ENCODE assay signal across 9 cellular contexts in the genomic region with DNA sequence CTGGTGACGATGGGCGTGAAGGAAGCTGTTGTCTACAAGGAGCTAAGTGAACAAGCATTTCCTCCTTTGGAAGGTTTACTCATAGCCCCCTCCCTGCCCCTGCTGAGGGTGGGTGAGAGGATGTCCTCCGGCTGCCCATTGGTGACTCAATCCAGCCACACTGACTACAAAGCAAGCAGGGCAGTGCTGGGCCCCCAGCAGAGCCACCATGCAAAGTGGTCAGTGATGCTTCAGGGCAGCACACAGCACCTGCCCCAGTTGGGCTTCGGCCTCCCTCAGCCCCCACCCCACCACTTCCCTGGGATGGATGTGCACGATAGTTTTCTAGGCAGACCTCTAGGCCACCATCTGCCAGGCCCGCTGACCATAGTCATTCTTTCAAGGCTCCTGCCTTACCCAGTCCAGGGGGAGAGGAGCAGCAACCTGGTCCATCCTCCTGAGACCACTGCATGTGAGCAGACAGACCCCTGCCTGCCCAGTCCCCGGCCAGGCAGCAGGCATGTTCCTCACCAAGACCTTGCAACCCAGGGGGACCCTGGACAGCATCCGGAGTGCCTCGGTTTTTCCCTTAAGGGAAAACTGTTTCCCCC.
DNase-seq lines count a peak whose midpoint lies in the region; ATAC-seq and TF ChIP-seq lines count a peak whose summit lies in the region.
"Had no signal": no experiment of that assay in that cellular context is flagged by ENCODE, and none has a peak within 500 bp of the region (broad histone marks: within the 10 kb centered on the region; RNA-seq: fewer than 3 reads in every experiment).

No MANE protein-coding gene starts in this region.

- DNase-seq in RWPE2 (ENCODE audit: low spot score) (peak; percentile 28), fibroblast of gingiva (ENCODE audit: low read depth) (peak; percentile 46), osteoblast (ENCODE audit: insufficient read length, low spot score, missing footprints) (peak; percentile 92), iPS-NIHi11 (ENCODE audit: low spot score) (no peak)
- DNase-seq: stimulated activated CD4-positive, alpha-beta T cell treated with anti-CD3 and anti-CD28 coated beads, Interleukin-4, amount 100 ng/mL, for 24 hours had no signal

- H3K36me3 ChIP-seq in ACC112 (ENCODE audit: insufficient read depth, low read length) (no peaks in the 10 kb centered on the region), RWPE2 (ENCODE audit: low read depth) (peaks cover 35% of the 10 kb centered on the region), osteoblast (ENCODE audit: insufficient read depth, low read length) (peaks cover 3% of the 10 kb centered on the region)

- peak overlapping the region; percentile 62 for H3K4me3 ChIP-seq in ACC112 (ENCODE audit: low read depth, low read length)
- H3K4me3 ChIP-seq in RWPE2 (ENCODE audit: severe bottlenecking) = no peak overlapping the region
- no peak overlapping the region for H3K4me3 ChIP-seq in osteoblast (ENCODE audit: insufficient read depth, low read length)

- no peak for TF ChIP-seq POLR2A in GM18505 (IDR thresholded peaks at IDR 0.05; ENCODE audit: borderline replicate concordance, extremely low read depth, insufficient read depth, insufficient read length)

- H3K27me3 ChIP-seq in ACC112 (ENCODE audit: insufficient read depth, low read length) = no peaks in the 10 kb centered on the region
- H3K27me3 ChIP-seq in RWPE2 (ENCODE audit: insufficient read depth, poor library complexity, severe bottlenecking) = no peaks in the 10 kb centered on the region
- no peaks in the 10 kb centered on the region for H3K27me3 ChIP-seq in osteoblast (ENCODE audit: insufficient read depth, low read length)

- H3K27ac ChIP-seq in ACC112 (ENCODE audit: low read depth, low read length) = peak overlapping the region; percentile 97
- H3K27ac ChIP-seq in RWPE2 (ENCODE audit: poor library complexity, severe bottlenecking) = no peak overlapping the region
- H3K27ac ChIP-seq in osteoblast (ENCODE audit: low read depth, low read length) = peak overlapping the region; percentile 42

- no peak overlapping the region for H3K4me2 ChIP-seq in osteoblast (ENCODE audit: insufficient read depth, low read length)

- peaks cover 36% of the 10 kb centered on the region for H3K4me1 ChIP-seq in ACC112 (ENCODE audit: control insufficient read depth, insufficient read depth, low read length, unreplicated experiment)
- H3K4me1 ChIP-seq in RWPE2 (ENCODE audit: insufficient read depth, poor library complexity, severe bottlenecking) = no peaks in the 10 kb centered on the region
- peaks cover 18% of the 10 kb centered on the region for H3K4me1 ChIP-seq in osteoblast (ENCODE audit: insufficient read depth, low read length)

- TF ChIP-seq CTCF in RWPE2 (IDR thresholded peaks at IDR 0.05; ENCODE audit: poor library complexity, severe bottlenecking) (no peak), osteoblast (IDR thresholded peaks at IDR 0.05; ENCODE audit: extremely low read depth, low read depth, low read length) (no peak)

- H3K9me3 ChIP-seq in RWPE2 (ENCODE audit: severe bottlenecking) (no peaks in the 10 kb centered on the region), osteoblast (ENCODE audit: low read depth, low read length) (no peaks in the 10 kb centered on the region)

- no peak overlapping the region for H2AFZ ChIP-seq in ACC112 (ENCODE audit: low read length, unreplicated experiment)
- no peak overlapping the region for H2AFZ ChIP-seq in osteoblast (ENCODE audit: low read length)

- H3K79me2 ChIP-seq in ACC112 (ENCODE audit: control insufficient read depth, insufficient read depth, low read length, unreplicated experiment) (no peaks in the 10 kb centered on the region), osteoblast (ENCODE audit: insufficient read depth, low read length) (no peaks in the 10 kb centered on the region)

- 0 out of 3 replicates have a peak, but pooled peaks have one; percentile 23 for ATAC-seq in RWPE2 (ENCODE audit: low read depth)
- ATAC-seq in GM18505 (IDR thresholded peaks at IDR 0.05; ENCODE audit: unreplicated experiment) = no peak
- no peak for ATAC-seq in GM18861 (IDR thresholded peaks at IDR 0.05; ENCODE audit: unreplicated experiment)
- ATAC-seq in GM19035 (IDR thresholded peaks at IDR 0.05; ENCODE audit: unreplicated experiment) = no peak

- H4K20me1 ChIP-seq in osteoblast (ENCODE audit: insufficient read depth, low read length) = no peaks in the 10 kb centered on the region
